7 cellular contexts compared by ENCODE assay signal in the genomic region with DNA sequence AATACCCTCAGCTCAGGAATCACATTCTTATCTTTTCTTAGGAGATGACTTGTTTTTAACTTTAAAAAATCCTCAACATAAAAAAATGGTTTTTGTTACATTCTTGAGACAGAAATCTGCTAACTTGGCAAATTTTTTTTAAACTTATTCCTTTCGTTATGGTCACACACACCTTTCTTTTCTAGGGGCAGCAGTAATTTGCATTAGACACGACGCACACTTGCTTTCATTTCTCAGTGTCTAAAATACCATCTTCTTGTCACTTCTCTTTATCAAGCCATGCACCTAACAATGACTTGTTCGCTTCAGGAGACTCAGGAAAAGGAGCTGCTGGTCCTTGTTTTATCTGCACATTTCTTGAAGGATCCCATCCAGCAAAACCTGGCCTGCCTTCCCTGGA.
DNase-seq lines count a peak whose midpoint lies in the region; ATAC-seq and TF ChIP-seq lines count a peak whose summit lies in the region.

No MANE protein-coding gene starts in this region.

- no TSS peak for BruUV-seq in PC-9 (replicated peaks; lab: Mats Ljungman, UMichigan)

- no peaks in the 10 kb centered on the region for H3K9me2 ChIP-seq in PC-9 (ENCODE audit: insufficient read depth)

- no peaks in the 10 kb centered on the region for H4K20me1 ChIP-seq in PC-9 (ENCODE audit: insufficient read depth)

- H3K27me3 ChIP-seq in PC-9 (ENCODE audit: insufficient read depth, low read depth), result no peaks in the 10 kb centered on the region

- peak; percentile 67 for ATAC-seq in GM18909 (IDR thresholded peaks at IDR 0.05; ENCODE audit: poor library complexity, unreplicated experiment)
- peak; percentile 63 for ATAC-seq in HG02759 (IDR thresholded peaks at IDR 0.05; ENCODE audit: unreplicated experiment)

- peaks cover 6% of the 10 kb centered on the region for H3K9me3 Mint-ChIP-seq in neural crest cell

- peak overlapping the region; percentile 63 for H3K27ac Mint-ChIP-seq in neural crest cell (ENCODE audit: unreplicated experiment)

- H3K4me1 Mint-ChIP-seq in neural crest cell, result peaks cover 16% of the 10 kb centered on the region

- CTCF ChIA-PET in PC-9 (lab: Charles Lee), result no interaction called here

- H3K36me3 ChIP-seq in PC-9 (ENCODE audit: low read depth), result no peaks in the 10 kb centered on the region

- in situ Hi-C loops in ACHN (cut with HindIII; ENCODE audit: low pct_ligation_motif_present, low pct_unique_long_range_greater_than_20kb, low sequenced_read_pairs), result no loop called here

- DNase-seq in PC-9 (no peak), neural crest cell (ENCODE audit: low read depth, low spot score) (no peak), ACHN (no peak), UCSD-AML1 (lab: John Stamatoyannopoulos, UW; ENCODE audit: unreplicated experiment) (no peak)
- no peak for DNase-seq in activated effector memory CD4-positive, alpha-beta T cell treated with Interleukin-2 at 50 U/mL for 16 hours

- peak overlapping the region; percentile 97 for H3K27ac ChIP-seq in PC-9

- H3K4me3 Mint-ChIP-seq in neural crest cell, result no peak overlapping the region

- peaks cover 7% of the 10 kb centered on the region for H3K36me3 Mint-ChIP-seq in neural crest cell (ENCODE audit: low read depth)

- H3K9me3 ChIP-seq in PC-9 (ENCODE audit: insufficient read depth, low read depth), result no peaks in the 10 kb centered on the region

- no peaks in the 10 kb centered on the region for H3K79me2 ChIP-seq in PC-9 (ENCODE audit: low read depth)

- peaks cover 30% of the 10 kb centered on the region for H3K4me1 ChIP-seq in PC-9 (replicated peaks; ENCODE audit: insufficient read depth)

- POLR2A ChIA-PET in PC-9 (lab: Charles Lee; ENCODE audit: unreplicated experiment), result no interaction called here

- peaks cover 17% of the 10 kb centered on the region for H3F3A ChIP-seq in PC-9 (ENCODE audit: insufficient read depth, low read depth)

- 0 out of 2 replicates have a peak overlapping the region, but pooled peaks have one; percentile 28 for H2AFZ ChIP-seq in PC-9

- peak overlapping the region; percentile 37; the same call in 1 of the 2 replicates for H3K4me3 ChIP-seq in PC-9

- peak overlapping the region; percentile 82 for H3K4me2 ChIP-seq in PC-9

- intact Hi-C loops in PC-9 (cut with micrococcal nuclease; ENCODE audit: unreplicated experiment), result no loop called here

- no peak for TF ChIP-seq CTCF in PC-9 (conservative IDR thresholded peaks at IDR 0.05)
- TF ChIP-seq CTCF in neural crest cell (conservative IDR thresholded peaks at IDR 0.05), result no peak

- no peaks in the 10 kb centered on the region for H3K27me3 Mint-ChIP-seq in neural crest cell (ENCODE audit: low read depth)
